ENCODE assay signal across 12 cellular contexts in genomic region chr5:71932131-71932635, GRCh38.
A peak's percentile ranks its signal among the peaks of the same experiment; 100 is the strongest.
DNase-seq lines count a peak whose midpoint lies in the region; ATAC-seq, FAIRE-seq and TF ChIP-seq lines count a peak whose summit lies in the region.
"Had no signal": no experiment of that assay in that cellular context is flagged by ENCODE, and none has a peak within 500 bp of the region (broad histone marks: within the 10 kb centered on the region; RNA-seq: fewer than 3 reads in every experiment).

No MANE protein-coding gene starts in this region.

- dilution Hi-C loops in keratinocyte (cut with MboI; ENCODE audit: extremely low pct_ligation_motif_present, low sequenced_read_pairs), result no loop called here

- no peak for TF ChIP-seq CTCF in keratinocyte (optimal IDR thresholded peaks at IDR 0.05 in 1 of 3, IDR thresholded peaks at IDR 0.05 in 1 of 3, conservative IDR thresholded peaks at IDR 0.05 in 1 of 3; ENCODE audit: extremely low read depth in 1 of 3, insufficient read depth in 2 of 3, low read length in 3 of 3)

- no peak overlapping the region for H3K9ac ChIP-seq in keratinocyte (ENCODE audit: control insufficient read depth, extremely low read depth, insufficient read depth, low read length)

- no peaks in the 10 kb centered on the region for H4K20me1 ChIP-seq in keratinocyte (ENCODE audit: control insufficient read depth, extremely low read depth, insufficient read depth, low read length)

- no peaks in the 10 kb centered on the region for H3K36me3 ChIP-seq in keratinocyte (ENCODE audit: control insufficient read depth in 2 of 2, extremely low read depth in 1 of 2, insufficient read depth in 2 of 2, low read length in 2 of 2)
- H3K36me3 ChIP-seq in thymus (ENCODE audit: control insufficient read depth, insufficient read depth), result no peaks in the 10 kb centered on the region
- H3K36me3 ChIP-seq: WERI-Rb-1 had no signal

- peaks cover 13% of the 10 kb centered on the region for H3K4me1 ChIP-seq in keratinocyte (ENCODE audit: control insufficient read depth, extremely low read depth, insufficient read depth, low read length)
- H3K4me1 ChIP-seq in thymus (ENCODE audit: control insufficient read depth, insufficient read depth, low read length), result no peaks in the 10 kb centered on the region

- H3K4me2 ChIP-seq in keratinocyte (ENCODE audit: control insufficient read depth, extremely low read depth, insufficient read depth, low read depth, low read length), result no peak overlapping the region

- FAIRE-seq in keratinocyte (lab: Jason Lieb, UNC), result peak; percentile 36
- FAIRE-seq: A204.1 had no signal

- ATAC-seq in HG03565 (IDR thresholded peaks at IDR 0.05; ENCODE audit: unreplicated experiment) (no peak), GM18520 (IDR thresholded peaks at IDR 0.05; ENCODE audit: unreplicated experiment) (no peak)

- H3K27me3 ChIP-seq in keratinocyte (ENCODE audit: control insufficient read depth, extremely low read depth, insufficient read depth, low read length) (no peaks in the 10 kb centered on the region), thymus (ENCODE audit: control insufficient read depth, insufficient read depth) (no peaks in the 10 kb centered on the region)

- no peak overlapping the region for H2AFZ ChIP-seq in keratinocyte (ENCODE audit: control insufficient read depth, low read length)

- no peaks in the 10 kb centered on the region for H3K9me1 ChIP-seq in keratinocyte (ENCODE audit: control insufficient read depth, extremely low read depth, insufficient read depth, low read length)

- H3K27ac ChIP-seq in keratinocyte (ENCODE audit: control insufficient read depth, insufficient read depth, low read length) (no peak overlapping the region), thymus (ENCODE audit: low read depth) (peak overlapping the region; percentile 33)
- H3K27ac ChIP-seq: WERI-Rb-1 had no signal

- no peaks in the 10 kb centered on the region for H3K79me2 ChIP-seq in keratinocyte (ENCODE audit: control insufficient read depth, insufficient read depth, low read length)

- no peaks in the 10 kb centered on the region for H3K9me3 ChIP-seq in keratinocyte (ENCODE audit: control insufficient read depth, low read depth, low read length)
- H3K9me3 ChIP-seq in thymus (ENCODE audit: control insufficient read depth), result no peaks in the 10 kb centered on the region

- H3K4me3 ChIP-seq in keratinocyte (ENCODE audit: control insufficient read depth in 2 of 3, extremely low read depth in 1 of 3, insufficient read depth in 2 of 3, low read depth in 1 of 3, low read length in 3 of 3) (no peak overlapping the region), thymus (ENCODE audit: low read length) (no peak overlapping the region)

- DNase-seq in NCI-H1417 (lab: John Stamatoyannopoulos, UW), result peak; percentile 8 to 50 (median 45)
- DNase-seq in NCI-H1417 treated with DMSO at 0.1 percent for 48 hours (lab: John Stamatoyannopoulos, UW), result no peak
- DNase-seq in astrocyte of the hippocampus (ENCODE audit: low read depth, low spot score), result peak; percentile 76
- no peak for DNase-seq in keratinocyte (ENCODE audit: low read depth, low spot score)
- no peak for DNase-seq in NOMO-1 treated with DMSO at 0.1 percent for 48 hours (lab: John Stamatoyannopoulos, UW; ENCODE audit: unreplicated experiment)
- DNase-seq: activated naive CD8-positive, alpha-beta T cell treated with anti-CD3 and anti-CD28 coated beads, Interleukin-2, amount 10 ng/mL, durations not matched to agents 7 days and 5 days; NCI-H510A; WERI-Rb-1 had no signal

- 98% methylated on average over 1 of the region's 1 CpG for WGBS in thymus

Comparison
In these comparisons a context has a peak if more than half of its experiments do, and no peak if none do; other contexts are left out.
1. DNase-seq: peak in NCI-H1417 (3 of 3) and astrocyte of the hippocampus (single experiment); none in NCI-H1417 treated with DMSO at 0.1 percent for 48 hours (single experiment), keratinocyte (single experiment) and NOMO-1 treated with DMSO at 0.1 percent for 48 hours (single experiment).